Comparison of ENCODE assay signal across 20 cellular contexts in genomic region chr7:111132833-111133232, GRCh38. TPM values are rescaled to one million over a fixed set of nuclear protein-coding genes. Genes with fewer than 3 reads are reported as not detected.
A peak's percentile ranks its signal among the peaks of the same experiment; 100 is the strongest.
DNase-seq lines count a peak whose midpoint lies in the region; ATAC-seq, FAIRE-seq and TF ChIP-seq lines count a peak whose summit lies in the region.
"Had no signal": no experiment of that assay in that cellular context is flagged by ENCODE, and none has a peak within 500 bp of the region (broad histone marks: within the 10 kb centered on the region; RNA-seq: fewer than 3 reads in every experiment).

No MANE protein-coding gene starts in this region.

- no peak for TF ChIP-seq POLR2A in HCT116 (IDR thresholded peaks at IDR 0.05; ENCODE audit: borderline replicate concordance, extremely low read depth, insufficient read depth, insufficient read length)
- no peak for TF ChIP-seq POLR2A in endothelial cell of umbilical vein (IDR thresholded peaks at IDR 0.05; ENCODE audit: low read depth, low read length)
- TF ChIP-seq POLR2A in tibial nerve (IDR thresholded peaks at IDR 0.05), result no peak

- H3K27me3 ChIP-seq in HCT116 (ENCODE audit: insufficient read depth, low read length) (no peaks in the 10 kb centered on the region), Panc1 (ENCODE audit: control insufficient read depth, insufficient read depth, low read length) (no peaks in the 10 kb centered on the region), endothelial cell of umbilical vein (ENCODE audit: control insufficient read depth in 2 of 2, insufficient read depth in 2 of 2, low read length in 2 of 2) (no peaks in the 10 kb centered on the region), PC-9 (ENCODE audit: insufficient read depth, low read depth) (no peaks in the 10 kb centered on the region), tibial nerve (no peaks in the 10 kb centered on the region)
- H3K27me3 ChIP-seq: BLaER1, Peyer's patch had no signal

- H4K20me1 ChIP-seq in HCT116 (ENCODE audit: insufficient read depth) (no peaks in the 10 kb centered on the region), endothelial cell of umbilical vein (replicated peaks; ENCODE audit: control insufficient read depth, extremely low read depth, insufficient read depth, low read length) (no peaks in the 10 kb centered on the region), PC-9 (ENCODE audit: insufficient read depth) (no peaks in the 10 kb centered on the region)
- H4K20me1 ChIP-seq: BLaER1 had no signal

- no peaks in the 10 kb centered on the region for H3K9me1 ChIP-seq in endothelial cell of umbilical vein (replicated peaks; ENCODE audit: control insufficient read depth, extremely low read depth, insufficient read depth, low read length)

- TF ChIP-seq EP300 in tibial nerve (IDR thresholded peaks at IDR 0.05), result no peak

- H3K27ac ChIP-seq in HCT116 (ENCODE audit: low read depth, low read length) (no peak overlapping the region), Panc1 (ENCODE audit: low read length) (no peak overlapping the region), endothelial cell of umbilical vein (ENCODE audit: insufficient read depth, low read depth, low read length) (no peak overlapping the region), PC-9 (no peak overlapping the region), tibial nerve (no peak overlapping the region)
- H3K27ac ChIP-seq: BLaER1, HL-60, Peyer's patch had no signal

- H3F3A ChIP-seq in PC-9 (ENCODE audit: insufficient read depth, low read depth), result no peaks in the 10 kb centered on the region

- dilution Hi-C loops in endothelial cell of umbilical vein (cut with MboI; ENCODE audit: extremely low pct_ligation_motif_present, low sequenced_read_pairs), result no loop called here

- H3K9me2 ChIP-seq in HCT116 (ENCODE audit: insufficient read depth) (no peaks in the 10 kb centered on the region), PC-9 (ENCODE audit: insufficient read depth) (no peaks in the 10 kb centered on the region; the same call in 1 of the 2 replicates)

- peak; percentile 59 for FAIRE-seq in endothelial cell of umbilical vein (lab: Jason Lieb, UNC)
- FAIRE-seq: H1 had no signal

- 29 to 41% methylated on average over 1 of the region's 1 CpG for WGBS in tibial nerve, 2 donors

- peak overlapping the region; percentile 24 for H3K4me2 ChIP-seq in HCT116 (ENCODE audit: low read length)
- no peak overlapping the region for H3K4me2 ChIP-seq in endothelial cell of umbilical vein (ENCODE audit: insufficient read depth, low read length)
- no peak overlapping the region for H3K4me2 ChIP-seq in PC-9
- H3K4me2 ChIP-seq: BLaER1 had no signal

- H3K79me2 ChIP-seq in HCT116 (ENCODE audit: insufficient read depth, low read length) (no peaks in the 10 kb centered on the region), endothelial cell of umbilical vein (ENCODE audit: control insufficient read depth, insufficient read depth, low read length) (no peaks in the 10 kb centered on the region), PC-9 (ENCODE audit: low read depth) (no peaks in the 10 kb centered on the region)

- no peaks in the 10 kb centered on the region for H3K36me3 ChIP-seq in HCT116 (ENCODE audit: control insufficient read depth in 1 of 2, insufficient read depth in 2 of 2, low read length in 2 of 2)
- no peaks in the 10 kb centered on the region for H3K36me3 ChIP-seq in Panc1 (ENCODE audit: control insufficient read depth, insufficient read depth, low read length)
- no peaks in the 10 kb centered on the region for H3K36me3 ChIP-seq in endothelial cell of umbilical vein (ENCODE audit: control insufficient read depth in 2 of 2, extremely low read depth in 1 of 2, insufficient read depth in 2 of 2, low read length in 2 of 2)
- no peaks in the 10 kb centered on the region for H3K36me3 ChIP-seq in PC-9 (ENCODE audit: low read depth)
- no peaks in the 10 kb centered on the region for H3K36me3 ChIP-seq in tibial nerve
- H3K36me3 ChIP-seq: BLaER1, Peyer's patch had no signal

- POLR2A ChIA-PET in HCT116 (lab: Charles Lee), result no interaction called here
- POLR2A ChIA-PET in Panc1 (lab: Charles Lee), result no interaction called here
- POLR2A ChIA-PET in endothelial cell of umbilical vein (lab: Charles Lee), result no interaction called here
- POLR2A ChIA-PET in PC-9 (lab: Charles Lee; ENCODE audit: unreplicated experiment), result no interaction called here

- H3K9me3 ChIP-seq in HCT116 (ENCODE audit: control insufficient read depth in 1 of 2, insufficient read depth in 1 of 2, low read depth in 1 of 2, low read length in 2 of 2) (no peaks in the 10 kb centered on the region), Panc1 (ENCODE audit: control insufficient read depth, insufficient read depth, low read depth, low read length) (no peaks in the 10 kb centered on the region), endothelial cell of umbilical vein (replicated peaks; ENCODE audit: control insufficient read depth, insufficient read depth, low read length) (no peaks in the 10 kb centered on the region), PC-9 (ENCODE audit: insufficient read depth, low read depth) (no peaks in the 10 kb centered on the region), tibial nerve (no peaks in the 10 kb centered on the region)
- H3K9me3 ChIP-seq: BLaER1, Peyer's patch had no signal

- peak; percentile 23 for DNase-seq in A172 (ENCODE audit: low spot score)
- DNase-seq in HCT116 (ENCODE audit: low read depth, low spot score), result peak; percentile 15
- peak; percentile 66 for DNase-seq in Panc1 (ENCODE audit: low read depth, low spot score)
- peak; percentile 9 for DNase-seq in endothelial cell of umbilical vein (ENCODE audit: low read depth, low spot score)
- DNase-seq in PC-9, result no peak
- no peak for DNase-seq in tibial nerve (ENCODE audit: low spot score in 2 of 2)
- DNase-seq in RPMI8226, result no peak
- DNase-seq in stimulated activated CD4-positive, alpha-beta T cell treated with anti-CD3 and anti-CD28 coated beads, Interleukin-2, amount 100 ng/mL, for 24 hours, result no peak
- DNase-seq: 8988T; CD8-positive, alpha-beta memory T cell; DMS79 treated with DMSO at 0.1 percent for 48 hours; NCI-H1436; NCI-H2029 treated with DMSO at 0.1 percent for 48 hours; NCI-H510A; NCI-H82; Peyer's patch; SHP77 treated with DMSO at 0.1 percent for 48 hours had no signal

- in situ Hi-C loops in Panc1 (cut with HindIII; ENCODE audit: low pct_unique_long_range_greater_than_20kb, low sequenced_read_pairs), result no loop called here

- H3K4me1 ChIP-seq in HCT116 (ENCODE audit: control insufficient read depth in 1 of 2, insufficient read depth in 2 of 2, low read length in 2 of 2), result peaks cover 16 to 20% of the 10 kb centered on the region in 2 experiments
- no peaks in the 10 kb centered on the region for H3K4me1 ChIP-seq in Panc1 (ENCODE audit: control insufficient read depth, insufficient read depth, low read length)
- peaks cover 6% of the 10 kb centered on the region for H3K4me1 ChIP-seq in endothelial cell of umbilical vein (ENCODE audit: control insufficient read depth, extremely low read depth, insufficient read depth, low read length)
- H3K4me1 ChIP-seq in PC-9 (replicated peaks; ENCODE audit: insufficient read depth), result 0 out of 2 replicates have a peak, but pooled peaks cover 4% of the 10 kb centered on the region
- H3K4me1 ChIP-seq in tibial nerve, result peaks cover 0 to 7% (median under 1%) of the 10 kb centered on the region in 4 donors

- ATAC-seq in HCT116 (peak; percentile 67), Panc1 (peak; percentile 56; the same call in 1 of the 2 replicates)

- H3K4me3 ChIP-seq in HCT116 (replicated peaks in 1 of 2; ENCODE audit: low read depth in 1 of 2, low read length in 2 of 2), result no peak overlapping the region
- H3K4me3 ChIP-seq in Panc1 (ENCODE audit: low read depth in 2 of 2, low read length in 2 of 2), result no peak overlapping the region
- H3K4me3 ChIP-seq in endothelial cell of umbilical vein (replicated peaks in 1 of 3; ENCODE audit: insufficient read depth in 1 of 3, low read depth in 1 of 3, low read length in 3 of 3), result no peak overlapping the region
- H3K4me3 ChIP-seq in PC-9, result no peak overlapping the region
- H3K4me3 ChIP-seq in tibial nerve, result no peak overlapping the region
- H3K4me3 ChIP-seq: BLaER1, Peyer's patch had no signal

- intact Hi-C loops in HCT116 (cut with micrococcal nuclease) (no loop called here), Panc1 (cut with micrococcal nuclease; ENCODE audit: unreplicated experiment) (no loop called here), endothelial cell of umbilical vein (cut with micrococcal nuclease) (no loop called here), PC-9 (cut with micrococcal nuclease; ENCODE audit: unreplicated experiment) (no loop called here)

- BruUV-seq in HCT116 (replicated peaks; lab: Mats Ljungman, UMichigan) (no TSS peak), Panc1 (replicated peaks; lab: Mats Ljungman, UMichigan) (no TSS peak), endothelial cell of umbilical vein (replicated peaks; lab: Mats Ljungman, UMichigan) (no TSS peak), PC-9 (replicated peaks; lab: Mats Ljungman, UMichigan) (no TSS peak)

- H2AFZ ChIP-seq in HCT116 (ENCODE audit: low read depth, low read length, poor library complexity, severe bottlenecking) (no peak overlapping the region), endothelial cell of umbilical vein (ENCODE audit: low read depth, low read length) (no peak overlapping the region), PC-9 (no peak overlapping the region)

- TF ChIP-seq CTCF in HCT116 (IDR thresholded peaks at IDR 0.05 in 2 of 3, conservative IDR thresholded peaks at IDR 0.05 in 1 of 3; ENCODE audit: borderline replicate concordance in 1 of 3, insufficient read depth in 1 of 3, low read depth in 2 of 3, low read length in 2 of 3) (no peak), Panc1 (IDR thresholded peaks at IDR 0.05) (no peak), endothelial cell of umbilical vein (IDR thresholded peaks at IDR 0.05; ENCODE audit: extremely low read depth in 1 of 2, insufficient read depth in 1 of 2, low read depth in 1 of 2, low read length in 2 of 2) (no peak), PC-9 (conservative IDR thresholded peaks at IDR 0.05) (no peak), tibial nerve (IDR thresholded peaks at IDR 0.05) (no peak)

- TF ChIP-seq RAD21 in HCT116 (IDR thresholded peaks at IDR 0.05; ENCODE audit: low read depth), result no peak

- CTCF ChIA-PET in HCT116 (lab: Charles Lee), result no interaction called here
- CTCF ChIA-PET in Panc1 (lab: Charles Lee), result no interaction called here
- CTCF ChIA-PET in endothelial cell of umbilical vein (lab: Charles Lee), result interaction anchor here (1.2 kb wide), 1 partner anchor 106 kb away, joined by 3 read pairs; no protein-coding TSS in a partner anchor
- CTCF ChIA-PET in PC-9 (lab: Charles Lee), result no interaction called here

- H3K9ac ChIP-seq in HCT116 (ENCODE audit: low read length) (no peak overlapping the region), endothelial cell of umbilical vein (replicated peaks; ENCODE audit: extremely low read depth, insufficient read depth, low read length) (no peak overlapping the region)
- H3K9ac ChIP-seq: BLaER1 had no signal

- RAD21 ChIA-PET in HCT116 (lab: Charles Lee; ENCODE audit: low non-redundant PET in 1 of 2, low total read pairs in 2 of 2, uncharacterized antibody in 2 of 2, unreplicated experiment in 2 of 2), result no interaction called here

RNA-seq across cellular contexts. Expression of gene LRRN3, which starts 41.9 kb away (rescaled TPM):
- total RNA-seq in A172 (2014; rRNA removed; shearing (Covaris generic)), result not detected in 2 replicates
- total RNA-seq in HCT116 (2021; ENCODE audit: unreplicated experiment) (0.07 TPM), Panc1 (2021; ENCODE audit: unreplicated experiment) (0.15 TPM), endothelial cell of umbilical vein (not detected in 2 replicates), PC-9 (2021) (not detected in 2 replicates), tibial nerve (1 to 10 TPM; 1.8 to 6.5 (median 3.8) TPM)
- not detected in 2 replicates for polyA plus RNA-seq in HCT116 (2012)
- polyA plus RNA-seq in Panc1 (2012; ENCODE audit: insufficient read length), result not detected
- not detected in 2 replicates for polyA plus RNA-seq in endothelial cell of umbilical vein
- polyA plus RNA-seq in endothelial cell of umbilical vein (2011; cell fraction: cytosol; rRNA removed), result not detected in 2 replicates
- polyA plus RNA-seq in endothelial cell of umbilical vein (2011; cell fraction: nucleus; rRNA removed), result not detected in 2 replicates
- not detected in 2 replicates for polyA plus RNA-seq in endothelial cell of umbilical vein (2012)
- polyA minus RNA-seq in endothelial cell of umbilical vein, result 0.29 TPM in 1 of 2 replicates, not detected in the other
- not detected for polyA minus RNA-seq in endothelial cell of umbilical vein (2011; cell fraction: cytosol; rRNA and poly(A)+ RNA removed)
- not detected in 2 replicates for polyA minus RNA-seq in endothelial cell of umbilical vein (2011; cell fraction: nucleus; rRNA and poly(A)+ RNA removed)

Comparison
In these comparisons a context has a peak if more than half of its experiments do, and no peak if none do; other contexts are left out.
1. DNase-seq: peak in A172 (single experiment), HCT116 (single experiment), Panc1 (single experiment) and endothelial cell of umbilical vein (single experiment); none in PC-9 (0 of 2), tibial nerve (0 of 2), RPMI8226 (single experiment) and stimulated activated CD4-positive, alpha-beta T cell treated with anti-CD3 and anti-CD28 coated beads, Interleukin-2, amount 100 ng/mL, for 24 hours (0 of 2).